Comparison of ENCODE assay signal across 11 cellular contexts in genomic region chr9:97293207-97293721, GRCh38. TPM values are rescaled to one million over a fixed set of nuclear protein-coding genes. Genes with fewer than 3 reads are reported as not detected.
DNase-seq lines count a peak whose midpoint lies in the region; ATAC-seq and TF ChIP-seq lines count a peak whose summit lies in the region.
"Had no signal": no experiment of that assay in that cellular context is flagged by ENCODE, and none has a peak within 500 bp of the region (broad histone marks: within the 10 kb centered on the region; RNA-seq: fewer than 3 reads in every experiment).

No MANE protein-coding gene starts in this region.

- intact Hi-C loops in Right ventricle myocardium superior (cut with DNase I) = no loop called here

- no peak for TF ChIP-seq CTCF in glutamatergic neuron (IDR thresholded peaks at IDR 0.05; ENCODE audit: partially characterized antibody, unreplicated experiment)

- no peaks in the 10 kb centered on the region for H3K27me3 ChIP-seq in skeletal muscle tissue (ENCODE audit: control insufficient read depth in 3 of 3, insufficient read depth in 3 of 3, low read length in 3 of 3)

- no peaks in the 10 kb centered on the region for H3K27me3 Mint-ChIP-seq in glutamatergic neuron (ENCODE audit: unreplicated experiment)

- H3K36me3 ChIP-seq in skeletal muscle tissue (ENCODE audit: control insufficient read depth in 3 of 3, insufficient read depth in 3 of 3, low read length in 3 of 3) = peaks cover 15 to 27% (median 21%) of the 10 kb centered on the region in 3 donors

- H3K4me3 ChIP-seq in skeletal muscle tissue (ENCODE audit: low read length in 3 of 3) = peak overlapping the region in 1 of 3 donors; percentile 50
- H3K4me3 ChIP-seq: GM12878 had no signal

- peak overlapping the region; percentile 11 for H3K27ac ChIP-seq in skeletal muscle tissue (ENCODE audit: low read depth, low read length)

- peaks cover 12 to 20% (median 14%) of the 10 kb centered on the region in 3 donors for H3K4me1 ChIP-seq in skeletal muscle tissue (ENCODE audit: control insufficient read depth in 3 of 3, insufficient read depth in 3 of 3, low read length in 3 of 3)

- DNase-seq in HS-27A (ENCODE audit: low read depth) (peak; percentile 20), SW 1271 (lab: John Stamatoyannopoulos, UW) (peak; percentile 27 to 73), Right ventricle myocardium superior (peak; percentile 78), glutamatergic neuron (no peak)
- DNase-seq: activated CD8-positive, alpha-beta memory T cell treated with anti-CD3 and anti-CD28 coated beads, Interleukin-2, amount 50 U/mL, for 48 hours; NK-92 treated with Interleukin-12 subunit alpha and Interleukin-12 subunit beta, amount 100 ng/mL, for 24 hours had no signal

- no peak overlapping the region for H3K4me3 Mint-ChIP-seq in glutamatergic neuron (ENCODE audit: unreplicated experiment)

- ATAC-seq in Right ventricle myocardium superior (ENCODE audit: poor library complexity) (peak; percentile 88), HG03135 (IDR thresholded peaks at IDR 0.05; ENCODE audit: unreplicated experiment) (no peak), GM19351 (IDR thresholded peaks at IDR 0.05; ENCODE audit: unreplicated experiment) (no peak), HG02759 (IDR thresholded peaks at IDR 0.05; ENCODE audit: unreplicated experiment) (no peak)
- ATAC-seq: GM12878 had no signal

- H3K4me1 Mint-ChIP-seq in glutamatergic neuron (ENCODE audit: low read depth, unreplicated experiment) = peaks cover 5% of the 10 kb centered on the region

- no peak overlapping the region for H3K27ac Mint-ChIP-seq in glutamatergic neuron (ENCODE audit: unreplicated experiment)

- H3K36me3 Mint-ChIP-seq in glutamatergic neuron (ENCODE audit: unreplicated experiment) = peaks cover 8% of the 10 kb centered on the region

- H3K9me3 Mint-ChIP-seq in glutamatergic neuron (ENCODE audit: unreplicated experiment) = peaks cover 2% of the 10 kb centered on the region

- no peaks in the 10 kb centered on the region for H3K9me3 ChIP-seq in skeletal muscle tissue (ENCODE audit: control insufficient read depth in 3 of 3, low read length in 3 of 3)

- no peak overlapping the region for H3K9ac ChIP-seq in skeletal muscle tissue (ENCODE audit: low read depth in 1 of 3, low read length in 3 of 3)

RNA-seq across cellular contexts. Expression of gene CCDC180, which starts 14.2 kb away (rescaled TPM):
- 3.1 TPM for total RNA-seq in Right ventricle myocardium superior
- total RNA-seq in skeletal muscle tissue = 7.3 TPM
- 13.1 TPM for total RNA-seq in glutamatergic neuron (ENCODE audit: unreplicated experiment)
